In genomic region chr15:74378853-74379252, GRCh38 we compare ENCODE assay signal across 10 cellular contexts. TPM values are rescaled to one million over a fixed set of nuclear protein-coding genes. Genes with fewer than 3 reads are reported as not detected.
DNase-seq lines count a peak whose midpoint lies in the region; ATAC-seq and TF ChIP-seq lines count a peak whose summit lies in the region.
"Had no signal": no experiment of that assay in that cellular context is flagged by ENCODE, and none has a peak within 500 bp of the region (broad histone marks: within the 10 kb centered on the region; RNA-seq: fewer than 3 reads in every experiment).

No MANE protein-coding gene starts in this region.

- H3K4me3 Mint-ChIP-seq in HFFc6 (no peak overlapping the region), immature natural killer cell (no peak overlapping the region)
- H3K4me3 Mint-ChIP-seq in activated naive CD8-positive, alpha-beta T cell: peak overlapping the region; percentile 20
- H3K4me3 Mint-ChIP-seq: natural killer cell had no signal

- ATAC-seq in mucosa of descending colon (no peak), GM18868 (IDR thresholded peaks at IDR 0.05; ENCODE audit: unreplicated experiment) (no peak), Right ventricle myocardium inferior (no peak)
- ATAC-seq: natural killer cell had no signal

- H3K36me3 ChIP-seq in mucosa of descending colon (ENCODE audit: low read depth): no peaks in the 10 kb centered on the region

- peak overlapping the region; percentile 31; the same call in 1 of the 2 replicates for H3K27ac Mint-ChIP-seq in HFFc6
- H3K27ac Mint-ChIP-seq in activated naive CD8-positive, alpha-beta T cell: peak overlapping the region; percentile 82
- H3K27ac Mint-ChIP-seq in immature natural killer cell: no peak overlapping the region
- H3K27ac Mint-ChIP-seq: natural killer cell had no signal

- H3K4me1 ChIP-seq in mucosa of descending colon (ENCODE audit: low read depth): peaks cover 11% of the 10 kb centered on the region

- peaks cover 3% of the 10 kb centered on the region; the same call in 1 of the 2 replicates for H3K27me3 Mint-ChIP-seq in HFFc6 (ENCODE audit: insufficient read depth)
- H3K27me3 Mint-ChIP-seq in activated naive CD8-positive, alpha-beta T cell: no peaks in the 10 kb centered on the region
- no peaks in the 10 kb centered on the region for H3K27me3 Mint-ChIP-seq in immature natural killer cell (ENCODE audit: low read depth in 3 of 3)

- no peak for TF ChIP-seq CTCF in HFFc6 (IDR thresholded peaks at IDR 0.05)
- no peak for TF ChIP-seq CTCF in mucosa of descending colon (IDR thresholded peaks at IDR 0.05)

- H3K4me1 Mint-ChIP-seq in HFFc6 (ENCODE audit: low read depth): peaks cover 48% of the 10 kb centered on the region
- H3K4me1 Mint-ChIP-seq in activated naive CD8-positive, alpha-beta T cell (ENCODE audit: low read depth): peaks cover 67% of the 10 kb centered on the region
- peaks cover 12 to 13% of the 10 kb centered on the region in 2 donors for H3K4me1 Mint-ChIP-seq in immature natural killer cell

- peak; percentile 35 for DNase-seq in CD1c-positive myeloid dendritic cell (ENCODE audit: extremely low spot score)
- no peak for DNase-seq in HFFc6
- peak in 2 of 3 donors; percentile 26 to 47 for DNase-seq in mucosa of descending colon
- no peak for DNase-seq in GOT3 (lab: John Stamatoyannopoulos, UW)
- no peak for DNase-seq in immature natural killer cell
- DNase-seq in Right ventricle myocardium inferior (ENCODE audit: missing footprints): no peak
- DNase-seq: natural killer cell had no signal

- intact Hi-C loops in mucosa of descending colon (cut with DNase I, micrococcal nuclease): loop anchor here in 1 of 2 donors (10.0 kb wide), 1 partner anchor 386 kb away; no protein-coding TSS in a partner anchor
- intact Hi-C loops in Right ventricle myocardium inferior (cut with DNase I): no loop called here

- H3K9me3 ChIP-seq in mucosa of descending colon: no peaks in the 10 kb centered on the region

- H3K9me3 Mint-ChIP-seq in HFFc6: no peaks in the 10 kb centered on the region
- H3K9me3 Mint-ChIP-seq in activated naive CD8-positive, alpha-beta T cell (ENCODE audit: low read depth): no peaks in the 10 kb centered on the region
- H3K9me3 Mint-ChIP-seq in immature natural killer cell: no peaks in the 10 kb centered on the region
- H3K9me3 Mint-ChIP-seq: natural killer cell had no signal

- H3K36me3 Mint-ChIP-seq in HFFc6 (ENCODE audit: low read depth) (no peaks in the 10 kb centered on the region), immature natural killer cell (no peaks in the 10 kb centered on the region)
- no peaks in the 10 kb centered on the region for H3K36me3 Mint-ChIP-seq in activated naive CD8-positive, alpha-beta T cell
- H3K36me3 Mint-ChIP-seq: natural killer cell had no signal

- no peak overlapping the region for H3K4me3 ChIP-seq in mucosa of descending colon

RNA-seq across cellular contexts. Expression of gene CYP11A1, which starts 11.4 kb away (rescaled TPM):
- total RNA-seq in HFFc6 (2021; fragmentation: NEBNext Ultra II Directional; extraction: Animal tissue kit (Norgen Biotek cat#: 25700)): under 1 TPM in 4 of 6 experiments, not detected in 2; 0.12 to 0.17 (median 0.14) TPM
- total RNA-seq in mucosa of descending colon: under 1 TPM; 0.52 to 0.82 (median 0.60) TPM
- polyA plus RNA-seq in immature natural killer cell: not detected
- 0.24 TPM for total RNA-seq in Right ventricle myocardium inferior
- total RNA-seq: glomerular endothelial cell had no signal

RNA-seq across cellular contexts. Expression of gene SEMA7A, which starts 54.9 kb away (rescaled TPM):
- 100 to 1,000 TPM; 115 to 196 (median 129) TPM for total RNA-seq in HFFc6 (2021; fragmentation: NEBNext Ultra II Directional; extraction: Animal tissue kit (Norgen Biotek cat#: 25700))
- total RNA-seq in mucosa of descending colon: 1 to 10 TPM; 1.6 to 3.7 (median 3.0) TPM
- 1 to 10 TPM in 1 of 3 donors, under 1 TPM in 1, not detected in 1; 0.90 to 3.7 TPM for polyA plus RNA-seq in immature natural killer cell
- 1.6 TPM for total RNA-seq in Right ventricle myocardium inferior

Comparison
In these comparisons a context has a peak if more than half of its experiments do, and no peak if none do; other contexts are left out.
1. DNase-seq: peak in CD1c-positive myeloid dendritic cell (single experiment) and mucosa of descending colon (2 of 3); none in HFFc6 (single experiment), GOT3 (single experiment), immature natural killer cell (0 of 3) and Right ventricle myocardium inferior (single experiment).
2. H3K27ac Mint-ChIP-seq: peak in HFFc6 (single experiment) and activated naive CD8-positive, alpha-beta T cell (single experiment); none in immature natural killer cell (0 of 6).
3. RNA of gene SEMA7A, which starts 54.9 kb away (total RNA-seq): 115 to 196 TPM in HFFc6; 1.6 to 3.7 TPM in mucosa of descending colon and 1.6 TPM in Right ventricle myocardium inferior (single experiment); every median in the first group is over 10 times any median in the second.